ENCODE assay signal across 10 cellular contexts in the genomic region with DNA sequence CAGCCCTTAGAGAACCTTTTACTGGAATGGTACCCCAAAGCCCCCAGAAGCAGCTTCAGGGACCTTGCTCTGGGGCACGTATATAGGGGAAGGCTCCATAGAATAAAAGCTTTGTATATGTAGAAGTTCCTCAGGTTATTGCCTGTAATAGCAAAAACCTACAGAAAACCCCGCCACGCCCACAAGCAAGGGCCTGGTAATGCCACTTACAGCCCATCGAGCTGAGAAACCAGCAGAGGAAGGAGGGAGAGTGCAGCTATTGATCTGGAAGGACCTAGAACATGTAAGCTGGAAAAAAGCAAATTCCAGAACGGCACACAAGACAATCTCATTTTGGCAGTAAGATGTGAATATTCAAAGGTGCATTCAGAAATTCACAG. TPM values are rescaled to one million over a fixed set of nuclear protein-coding genes. Genes with fewer than 3 reads are reported as not detected.
DNase-seq lines count a peak whose midpoint lies in the region; ATAC-seq and TF ChIP-seq lines count a peak whose summit lies in the region.
"Had no signal": no experiment of that assay in that cellular context is flagged by ENCODE, and none has a peak within 500 bp of the region (broad histone marks: within the 10 kb centered on the region; RNA-seq: fewer than 3 reads in every experiment).

No MANE protein-coding gene starts in this region.

- H3K9me3 Mint-ChIP-seq in neural progenitor cell: no peaks in the 10 kb centered on the region
- no peaks in the 10 kb centered on the region for H3K9me3 Mint-ChIP-seq in immature natural killer cell
- H3K9me3 Mint-ChIP-seq: stimulated activated naive CD8-positive, alpha-beta T cell treated with anti-CD3 and anti-CD28 coated beads, Interleukin-15, amount 100 ng/mL, for 72 hours; WTC11 had no signal

- no peaks in the 10 kb centered on the region for H4K20me1 ChIP-seq in neural progenitor cell (ENCODE audit: low read depth)

- H3K4me2 ChIP-seq in neural progenitor cell: peak overlapping the region; percentile 10

- ATAC-seq in Right ventricle myocardium inferior (no peak), aorta (ENCODE audit: low FRiP score) (no peak), left lobe of liver (no peak)

- H2AFZ ChIP-seq in neural progenitor cell (replicated peaks): no peak overlapping the region

- H3K4me1 ChIP-seq in left ventricle myocardium inferior (peaks cover 70% of the 10 kb centered on the region), colonic mucosa (peaks cover 20% of the 10 kb centered on the region), neural progenitor cell (peaks cover 6% of the 10 kb centered on the region), aorta (ENCODE audit: control insufficient read depth in 1 of 2, insufficient read depth in 2 of 2, low read length in 2 of 2) (no peaks in the 10 kb centered on the region)

- H3K4me1 Mint-ChIP-seq in neural progenitor cell: peaks cover 18% of the 10 kb centered on the region
- peaks cover 7 to 23% of the 10 kb centered on the region in 2 donors for H3K4me1 Mint-ChIP-seq in immature natural killer cell

- H3K27ac ChIP-seq in left ventricle myocardium inferior (replicated peaks) (peak overlapping the region; percentile 85), colonic mucosa (peak overlapping the region; percentile 60), neural progenitor cell (no peak overlapping the region), aorta (ENCODE audit: low read depth in 1 of 2, low read length in 2 of 2) (peak overlapping the region; percentile 71 to 92)

- peak overlapping the region; percentile 30 for H3K27ac Mint-ChIP-seq in neural progenitor cell
- peak overlapping the region in 1 of 6 donors; percentile 53 for H3K27ac Mint-ChIP-seq in immature natural killer cell
- H3K27ac Mint-ChIP-seq: WTC11 had no signal

- WGBS in aorta, 2 donors: 41 to 45% methylated on average over 5 of the region's 5 CpGs

- no peaks in the 10 kb centered on the region for H3K27me3 ChIP-seq in left ventricle myocardium inferior (ENCODE audit: low read depth)
- no peaks in the 10 kb centered on the region for H3K27me3 ChIP-seq in colonic mucosa
- no peaks in the 10 kb centered on the region for H3K27me3 ChIP-seq in neural progenitor cell
- no peaks in the 10 kb centered on the region for H3K27me3 ChIP-seq in aorta (ENCODE audit: control insufficient read depth in 1 of 2, insufficient read depth in 2 of 2, low read length in 1 of 2)
- H3K27me3 ChIP-seq in H7 (ENCODE audit: control insufficient read depth, insufficient read depth, low read length): no peaks in the 10 kb centered on the region

- TF ChIP-seq CTCF in left ventricle myocardium inferior (IDR thresholded peaks at IDR 0.05; ENCODE audit: borderline replicate concordance) (no peak), colonic mucosa (IDR thresholded peaks at IDR 0.05) (no peak), neural progenitor cell (IDR thresholded peaks at IDR 0.05) (no peak)

- no peaks in the 10 kb centered on the region for H3F3A ChIP-seq in neural progenitor cell (ENCODE audit: low read depth)

- peaks cover 5% of the 10 kb centered on the region for H3K27me3 Mint-ChIP-seq in neural progenitor cell (ENCODE audit: insufficient read depth, low read depth)
- H3K27me3 Mint-ChIP-seq in immature natural killer cell (ENCODE audit: low read depth in 3 of 3): peaks cover 0 to 2% (median 2%) of the 10 kb centered on the region in 3 donors
- H3K27me3 Mint-ChIP-seq: stimulated activated naive CD8-positive, alpha-beta T cell treated with anti-CD3 and anti-CD28 coated beads, Interleukin-15, amount 100 ng/mL, for 72 hours had no signal

- H3K4me3 Mint-ChIP-seq in neural progenitor cell: no peak overlapping the region
- H3K4me3 Mint-ChIP-seq in immature natural killer cell: no peak overlapping the region
- H3K4me3 Mint-ChIP-seq: stimulated activated naive CD8-positive, alpha-beta T cell treated with anti-CD3 and anti-CD28 coated beads, Interleukin-15, amount 100 ng/mL, for 72 hours; WTC11 had no signal

- H3K9ac ChIP-seq in colonic mucosa (ENCODE audit: low read depth in 2 of 2, low read length in 2 of 2): peak overlapping the region in 1 of 2 donors; percentile 71
- no peak overlapping the region for H3K9ac ChIP-seq in neural progenitor cell

- H3K36me3 Mint-ChIP-seq in neural progenitor cell (peaks cover 4% of the 10 kb centered on the region), immature natural killer cell (peaks cover 7 to 22% (median 9%) of the 10 kb centered on the region in 3 donors)
- H3K36me3 Mint-ChIP-seq: WTC11 had no signal

- no peaks in the 10 kb centered on the region for H3K79me2 ChIP-seq in neural progenitor cell (ENCODE audit: low read depth)

- H3K36me3 ChIP-seq in left ventricle myocardium inferior (peaks cover 20% of the 10 kb centered on the region), colonic mucosa (no peaks in the 10 kb centered on the region), neural progenitor cell (no peaks in the 10 kb centered on the region), aorta (ENCODE audit: control insufficient read depth in 1 of 2, insufficient read depth in 2 of 2, low read length in 1 of 2) (no peaks in the 10 kb centered on the region), H7 (replicated peaks; ENCODE audit: control insufficient read depth, insufficient read depth, low read length) (no peaks in the 10 kb centered on the region; the same call in 1 of the 2 replicates)

- intact Hi-C loops in left ventricle myocardium inferior (cut with micrococcal nuclease) (no loop called here), Right ventricle myocardium inferior (cut with DNase I) (loop anchor here (1.0 to 5.0 kb wide), 3 partner anchors 34 to 192 kb away; no protein-coding TSS in a partner anchor), colonic mucosa (cut with DNase I) (loop anchor here (5.0 kb wide), 1 partner anchor 238 kb away; no protein-coding TSS in a partner anchor), aorta (cut with DNase I) (loop anchor here (2.0 kb wide), 1 partner anchor 190 kb away; no protein-coding TSS in a partner anchor)

- DNase-seq in left ventricle myocardium inferior: peak; percentile 12
- DNase-seq in Right ventricle myocardium inferior (ENCODE audit: missing footprints): no peak
- DNase-seq in colonic mucosa: peak; percentile 49
- DNase-seq in neural progenitor cell (ENCODE audit: low spot score): no peak
- peak in 1 of 2 donors; percentile 61 for DNase-seq in aorta
- no peak for DNase-seq in left lobe of liver (ENCODE audit: low spot score)
- no peak for DNase-seq in immature natural killer cell
- no peak for DNase-seq in H7

- H3K9me3 ChIP-seq in left ventricle myocardium inferior (replicated peaks) (no peaks in the 10 kb centered on the region), colonic mucosa (no peaks in the 10 kb centered on the region), neural progenitor cell (ENCODE audit: low read depth) (no peaks in the 10 kb centered on the region), aorta (ENCODE audit: control insufficient read depth, low read length) (no peaks in the 10 kb centered on the region)

- H3K4me3 ChIP-seq in left ventricle myocardium inferior (no peak overlapping the region), colonic mucosa (no peak overlapping the region), neural progenitor cell (no peak overlapping the region), aorta (ENCODE audit: low read length in 2 of 2) (no peak overlapping the region), H7 (ENCODE audit: insufficient read depth, low read depth, low read length) (no peak overlapping the region)

RNA-seq across cellular contexts. Expression of gene HS1BP3, which starts 15.8 kb away (rescaled TPM):
- 16.6 TPM for total RNA-seq in left ventricle myocardium inferior
- 20.1 TPM for total RNA-seq in Right ventricle myocardium inferior
- total RNA-seq in colonic mucosa: 10 to 100 TPM; 21.2 to 21.5 TPM
- 10.0 and 19.5 TPM in 2 replicates for total RNA-seq in neural progenitor cell (ENCODE audit: low replicate concordance)
- total RNA-seq in aorta: 10 to 100 TPM; 34.8 to 42.3 TPM
- polyA plus RNA-seq in aorta: 10 to 100 TPM; 27.5 to 33.6 TPM
- total RNA-seq in left lobe of liver: 20.1 TPM
- polyA plus RNA-seq in immature natural killer cell: 10 to 100 TPM; 19.2 to 31.1 (median 25.3) TPM
- 30.2 and 41.3 TPM in 2 replicates for total RNA-seq in H7 (2014; rRNA removed; shearing (Covaris generic))

RNA-seq across cellular contexts. Expression of gene GDF7, which starts 31.9 kb away (rescaled TPM):
- 0.58 TPM for total RNA-seq in left ventricle myocardium inferior
- total RNA-seq in Right ventricle myocardium inferior: 0.46 TPM
- total RNA-seq in colonic mucosa: under 1 TPM; 0.05 to 0.11 TPM
- total RNA-seq in neural progenitor cell (ENCODE audit: low replicate concordance): not detected in 2 replicates
- total RNA-seq in aorta: 10 to 100 TPM; 15.9 to 16.4 TPM
- 10 to 100 TPM in 1 of 2 donors, 1 to 10 TPM in 1; 4.1 to 15.6 TPM for polyA plus RNA-seq in aorta
- total RNA-seq in left lobe of liver: 3.5 TPM
- polyA plus RNA-seq in immature natural killer cell: not detected
- 1.4 TPM in 2 replicates for total RNA-seq in H7 (2014; rRNA removed; shearing (Covaris generic))

Comparison
In these comparisons a context has a peak if more than half of its experiments do, and no peak if none do; other contexts are left out.
1. DNase-seq: peak in left ventricle myocardium inferior (single experiment) and colonic mucosa (single experiment); none in Right ventricle myocardium inferior (single experiment), neural progenitor cell (single experiment), left lobe of liver (single experiment), immature natural killer cell (0 of 3) and H7 (single experiment).